In genomic region chr20:17617212-17617867, GRCh38 we compare ENCODE assay signal across 7 cellular contexts. TPM values are rescaled to one million over a fixed set of nuclear protein-coding genes. Genes with fewer than 3 reads are reported as not detected.
DNase-seq lines count a peak whose midpoint lies in the region; ATAC-seq and TF ChIP-seq lines count a peak whose summit lies in the region.

No MANE protein-coding gene starts in this region.

- WGBS in mesendoderm (ENCODE audit: extremely low coverage, insufficient coverage, low lambda C conversion rate): no CpG with 5 or more reads among the region's 15 CpGs
- WGBS in testis, 2 donors: 85 to 89% methylated on average over 15 of the region's 15 CpGs

- no peak overlapping the region for H2BK120ac ChIP-seq in mesendoderm (ENCODE audit: low read depth, low read length)

- H3K27ac ChIP-seq in mesendoderm (ENCODE audit: low read depth, low read length): no peak overlapping the region
- no peak overlapping the region for H3K27ac ChIP-seq in testis

- H3K4ac ChIP-seq in mesendoderm (ENCODE audit: low read depth, low read length): no peak overlapping the region

- H3K4me3 ChIP-seq in mesendoderm (ENCODE audit: low read length) (no peak overlapping the region), testis (no peak overlapping the region)

- no peaks in the 10 kb centered on the region for H3K4me1 ChIP-seq in mesendoderm (ENCODE audit: control insufficient read depth, low read depth, low read length)
- H3K4me1 ChIP-seq in testis: peaks cover 5% of the 10 kb centered on the region

- H3K27ac Mint-ChIP-seq in activated B cell treated with CpG ODN at 0.5 μM for 24 hours: no peak overlapping the region

- peak; percentile 70 for ATAC-seq in activated B cell treated with CpG ODN at 0.5 μM for 24 hours (ENCODE audit: low read depth)
- ATAC-seq in HG03460 (IDR thresholded peaks at IDR 0.05; ENCODE audit: unreplicated experiment): no peak

- no peak overlapping the region for H2BK5ac ChIP-seq in mesendoderm (ENCODE audit: low read length)

- H3K79me1 ChIP-seq in mesendoderm (ENCODE audit: low read length): no peaks in the 10 kb centered on the region

- no peak overlapping the region for H3K23ac ChIP-seq in mesendoderm (ENCODE audit: low read length)

- no peak for TF ChIP-seq POLR2A in testis (IDR thresholded peaks at IDR 0.05)

- no peak overlapping the region for H4K5ac ChIP-seq in mesendoderm (ENCODE audit: low read length)

- no peak overlapping the region for H3K4me3 Mint-ChIP-seq in activated B cell treated with CpG ODN at 0.5 μM for 24 hours

- H3K9me3 ChIP-seq in testis: no peaks in the 10 kb centered on the region

- H4K8ac ChIP-seq in mesendoderm (ENCODE audit: low read depth, low read length): no peak overlapping the region

- H3K4me1 Mint-ChIP-seq in activated B cell treated with CpG ODN at 0.5 μM for 24 hours: peaks cover 2% of the 10 kb centered on the region

- H2BK15ac ChIP-seq in mesendoderm (replicated peaks; ENCODE audit: low read depth): no peak overlapping the region

- H3K27me3 Mint-ChIP-seq in activated B cell treated with CpG ODN at 0.5 μM for 24 hours: no peaks in the 10 kb centered on the region

- H3K56ac ChIP-seq in mesendoderm (ENCODE audit: low read length): no peak overlapping the region

- CTCF ChIA-PET in GM10248 (lab: Yijun Ruan, JAX) (interaction anchor here (0.7 to 3.5 kb wide), 12 partner anchors 10 to 321 kb away, joined by 3 to 19 read pairs (median 6); partner anchors contain the start of gene BFSP1), activated B cell treated with CpG ODN at 0.5 μM for 24 hours (lab: Charles Lee) (interaction anchor here (1.3 to 2.7 kb wide), 3 partner anchors 81 to 112 kb away, joined by 5 to 13 read pairs (median 5); no protein-coding TSS in a partner anchor)

- H3K18ac ChIP-seq in mesendoderm (ENCODE audit: low read length): no peak overlapping the region

- no peak overlapping the region for H2AK5ac ChIP-seq in mesendoderm (ENCODE audit: low read length)

- POLR2A ChIA-PET in GM10248 (lab: Yijun Ruan, JAX) (no interaction called here), activated B cell treated with CpG ODN at 0.5 μM for 24 hours (lab: Charles Lee) (no interaction called here)

- H3K36me3 ChIP-seq in mesendoderm (ENCODE audit: control insufficient read depth, insufficient read depth, low read length): peaks cover 31% of the 10 kb centered on the region
- no peaks in the 10 kb centered on the region for H3K36me3 ChIP-seq in testis (ENCODE audit: low read depth, missing control alignments)

- no peak overlapping the region for H3K9ac ChIP-seq in mesendoderm (ENCODE audit: low read length)

- no peaks in the 10 kb centered on the region for H3K27me3 ChIP-seq in mesendoderm (ENCODE audit: insufficient read depth, low read length, poor library complexity)
- H3K27me3 ChIP-seq in testis: no peaks in the 10 kb centered on the region

- peaks cover 39% of the 10 kb centered on the region for H3K36me3 Mint-ChIP-seq in activated B cell treated with CpG ODN at 0.5 μM for 24 hours (ENCODE audit: low read depth)

- peak; percentile 74 for DNase-seq in GM10248 (ENCODE audit: extremely low spot score)
- DNase-seq in NCI-H1092 (lab: John Stamatoyannopoulos, UW): peak; percentile 41
- peak; percentile 20 for DNase-seq in activated B cell treated with CpG ODN at 0.5 μM for 24 hours
- peak; percentile 79 for DNase-seq in ecto neural progenitor cell (ENCODE audit: low spot score)
- DNase-seq in mesendoderm: peak; percentile 68
- DNase-seq in testis: peak; percentile 55

- H3K9me3 Mint-ChIP-seq in activated B cell treated with CpG ODN at 0.5 μM for 24 hours: no peaks in the 10 kb centered on the region

- TF ChIP-seq CTCF in GM10248 (IDR thresholded peaks at IDR 0.05; ENCODE audit: control extremely low read depth, extremely low read depth, low read depth, missing control alignments) (peak; percentile 48), activated B cell treated with CpG ODN at 0.5 μM for 24 hours (IDR thresholded peaks at IDR 0.05) (no peak), testis (IDR thresholded peaks at IDR 0.05) (peak; percentile 19 to 71 (median 62))

- H3K4me2 ChIP-seq in mesendoderm (ENCODE audit: low read length): no peak overlapping the region

- intact Hi-C loops in activated B cell treated with CpG ODN at 0.5 μM for 24 hours (cut with micrococcal nuclease): loop anchor here (1.0 to 5.0 kb wide), 3 partner anchors 45 to 112 kb away; partner anchors contain the start of gene DSTN
- intact Hi-C loops in testis (cut with DNase I; ENCODE audit: low total_unique reads): loop anchor here (5.0 kb wide), 1 partner anchor 80 kb away; no protein-coding TSS in a partner anchor

- H3K79me2 ChIP-seq in mesendoderm (ENCODE audit: control insufficient read depth, insufficient read depth, low read length): no peaks in the 10 kb centered on the region

RNA-seq across cellular contexts. Expression of gene DSTN, which starts 47.5 kb away (rescaled TPM):
- total RNA-seq in activated B cell treated with CpG ODN at 0.5 μM for 24 hours (14.4 and 20.1 TPM in 2 replicates), testis (100 to 1,000 TPM; 121 to 148 TPM)
- 278 TPM for polyA plus RNA-seq in mesendoderm (2013, experiment 1 of 2)
- 278 TPM for polyA plus RNA-seq in mesendoderm (2013, experiment 2 of 2)
- polyA plus RNA-seq in testis (ENCODE audit: insufficient read depth, low read depth, low replicate concordance): 301 TPM

Comparison
In these comparisons a context has a peak if more than half of its experiments do, and no peak if none do; other contexts are left out.
1. DNase-seq: peak in every context shown above with its lines; median percentile 79 in ecto neural progenitor cell; 74 in GM10248; 68 in mesendoderm; 55 in testis; 41 in NCI-H1092; 20 in activated B cell treated with CpG ODN at 0.5 μM for 24 hours.